26 cellular contexts compared by ENCODE assay signal in genomic region chr20:44662256-44662655, GRCh38. TPM values are rescaled to one million over a fixed set of nuclear protein-coding genes. Genes with fewer than 3 reads are reported as not detected.
DNase-seq lines count a peak whose midpoint lies in the region; TF ChIP-seq lines count a peak whose summit lies in the region.
"Had no signal": no experiment of that assay in that cellular context is flagged by ENCODE, and none has a peak within 500 bp of the region (broad histone marks: within the 10 kb centered on the region; RNA-seq: fewer than 3 reads in every experiment).

No MANE protein-coding gene starts in this region.

- no peaks in the 10 kb centered on the region for H3K9me2 ChIP-seq in Karpas-422 (replicated peaks; ENCODE audit: insufficient read depth, low read length)
- H3K9me2 ChIP-seq: SK-N-SH had no signal

- WGBS in trophoblast cell (ENCODE audit: extremely low coverage, insufficient coverage, insufficient read length), result no CpG with 5 or more reads among the region's 3 CpGs
- WGBS in endodermal cell (ENCODE audit: insufficient coverage in 1 of 2, insufficient read length in 1 of 2), 2 experiments, result 53 to 55% methylated on average over 3 of the region's 3 CpGs

- H3K23ac ChIP-seq in trophoblast cell (ENCODE audit: low read length), result peak overlapping the region; percentile 87

- no peak overlapping the region for H3K14ac ChIP-seq in trophoblast cell (ENCODE audit: low read length)

- H2BK5ac ChIP-seq in trophoblast cell (ENCODE audit: low read depth, low read length, poor library complexity), result no peak overlapping the region

- H3K18ac ChIP-seq in trophoblast cell (ENCODE audit: low read length), result no peak overlapping the region

- intact Hi-C loops in dendritic cell treated with granulocyte-macrophage colony-stimulating factor and Interleukin-4, amounts not matched to agents 40 ng/mL and 50 ng/mL, for 4 days (cut with micrococcal nuclease), result no loop called here

- H4K91ac ChIP-seq in trophoblast cell (ENCODE audit: low read depth, low read length), result no peak overlapping the region

- H4K8ac ChIP-seq in trophoblast cell (ENCODE audit: low read depth, low read length), result no peak overlapping the region

- H3K79me1 ChIP-seq in trophoblast cell (ENCODE audit: low read length), result no peaks in the 10 kb centered on the region

- peak overlapping the region; percentile 29 for H3K27ac Mint-ChIP-seq in dendritic cell treated with granulocyte-macrophage colony-stimulating factor and Interleukin-4, amounts not matched to agents 40 ng/mL and 50 ng/mL, for 4 days
- no peak overlapping the region for H3K27ac Mint-ChIP-seq in endodermal cell

- no peaks in the 10 kb centered on the region for H3K27me3 Mint-ChIP-seq in dendritic cell treated with granulocyte-macrophage colony-stimulating factor and Interleukin-4, amounts not matched to agents 40 ng/mL and 50 ng/mL, for 4 days
- H3K27me3 Mint-ChIP-seq in endodermal cell (ENCODE audit: insufficient read depth), result peaks cover 25% of the 10 kb centered on the region
- H3K27me3 Mint-ChIP-seq: CD4-positive, alpha-beta memory T cell had no signal

- peak in 1 of 2 experiments; percentile 53 for DNase-seq in HL-60 (ENCODE audit: low read depth in 1 of 2, low spot score in 1 of 2)
- peak; percentile 12 for DNase-seq in Karpas-422
- DNase-seq in trophoblast cell, result no peak
- no peak for DNase-seq in stimulated activated CD4-positive, alpha-beta T cell treated with anti-CD3 and anti-CD28 coated beads, Interleukin-4, amount 100 ng/mL, for 4 hours
- DNase-seq in endodermal cell, result no peak
- DNase-seq in activated T-cell treated with anti-CD3 and anti-CD28 coated beads, Interleukin-2, amount 50 U/mL, for 48 hours, result no peak
- DNase-seq: C1 segment of cervical spinal cord; CD4-positive, alpha-beta memory T cell; COR-L47; DMS53; GOT3; MM.1S; NCI-H1092 treated with DMSO at 0.1 percent for 48 hours; NCI-H1436; NCI-H187; NCI-H2081 treated with DMSO at 0.1 percent for 48 hours; NCI-H2171; NCI-H226; NCI-H510A; NCI-H69; SIG-M5; SK-N-SH; SW 1271 had no signal

- H3K27ac ChIP-seq in HL-60 (replicated peaks) (peak overlapping the region; percentile 82), Karpas-422 (ENCODE audit: low read length) (no peak overlapping the region), trophoblast cell (ENCODE audit: low read depth, low read length) (no peak overlapping the region), endodermal cell (ENCODE audit: low read depth, low read length) (no peak overlapping the region)

- no peak overlapping the region for H4K12ac ChIP-seq in trophoblast cell (ENCODE audit: low read depth, low read length)

- peaks cover 41% of the 10 kb centered on the region for H3K4me1 Mint-ChIP-seq in dendritic cell treated with granulocyte-macrophage colony-stimulating factor and Interleukin-4, amounts not matched to agents 40 ng/mL and 50 ng/mL, for 4 days (ENCODE audit: low read depth)
- no peaks in the 10 kb centered on the region for H3K4me1 Mint-ChIP-seq in endodermal cell

- H2AK5ac ChIP-seq in trophoblast cell (ENCODE audit: low read length), result no peak overlapping the region

- H3K4me3 ChIP-seq in HL-60 (replicated peaks; ENCODE audit: insufficient read depth, low read length) (no peak overlapping the region), Karpas-422 (ENCODE audit: low read length) (no peak overlapping the region), trophoblast cell (ENCODE audit: low read depth, low read length) (no peak overlapping the region), endodermal cell (ENCODE audit: low read length) (no peak overlapping the region)
- H3K4me3 ChIP-seq: GM12878 had no signal

- H2AFZ ChIP-seq in Karpas-422 (ENCODE audit: low read length) (no peak overlapping the region), trophoblast cell (ENCODE audit: insufficient read depth, low read length, poor library complexity) (no peak overlapping the region)

- H3K4ac ChIP-seq in trophoblast cell (ENCODE audit: low read depth, low read length), result no peak overlapping the region

- H3K79me2 ChIP-seq in Karpas-422 (ENCODE audit: low read length) (no peaks in the 10 kb centered on the region), trophoblast cell (ENCODE audit: control insufficient read depth, insufficient read depth, low read length, poor library complexity) (no peaks in the 10 kb centered on the region)

- H3K9me3 ChIP-seq in Karpas-422 (ENCODE audit: low read length) (no peaks in the 10 kb centered on the region), trophoblast cell (ENCODE audit: insufficient read depth, low read depth, low read length) (peaks cover 3% of the 10 kb centered on the region), endodermal cell (ENCODE audit: control insufficient read depth, low read length) (no peaks in the 10 kb centered on the region)
- H3K9me3 ChIP-seq: SK-N-SH had no signal

- H2BK12ac ChIP-seq in trophoblast cell (ENCODE audit: low read length), result no peak overlapping the region

- H3K9me3 Mint-ChIP-seq in dendritic cell treated with granulocyte-macrophage colony-stimulating factor and Interleukin-4, amounts not matched to agents 40 ng/mL and 50 ng/mL, for 4 days, result peaks cover 15% of the 10 kb centered on the region
- peaks cover 4% of the 10 kb centered on the region for H3K9me3 Mint-ChIP-seq in endodermal cell

- H3K36me3 Mint-ChIP-seq in dendritic cell treated with granulocyte-macrophage colony-stimulating factor and Interleukin-4, amounts not matched to agents 40 ng/mL and 50 ng/mL, for 4 days (ENCODE audit: low read depth), result no peaks in the 10 kb centered on the region
- H3K36me3 Mint-ChIP-seq in endodermal cell (ENCODE audit: low read depth), result no peaks in the 10 kb centered on the region

- H2BK120ac ChIP-seq in trophoblast cell (ENCODE audit: insufficient read depth, low read length, poor library complexity), result no peak overlapping the region

- no peaks in the 10 kb centered on the region for H4K20me1 ChIP-seq in Karpas-422 (ENCODE audit: insufficient read depth, low read depth, low read length)

- TF ChIP-seq CTCF in HL-60 (IDR thresholded peaks at IDR 0.05; ENCODE audit: insufficient read depth, low read length) (no peak), endodermal cell (conservative IDR thresholded peaks at IDR 0.05) (no peak)

- H3K27me3 ChIP-seq in HL-60 (ENCODE audit: insufficient read depth, poor library complexity, severe bottlenecking) (no peaks in the 10 kb centered on the region), Karpas-422 (ENCODE audit: low read length) (no peaks in the 10 kb centered on the region), trophoblast cell (ENCODE audit: insufficient read depth, low read length) (no peaks in the 10 kb centered on the region), endodermal cell (ENCODE audit: control insufficient read depth, insufficient read depth, low read length, poor library complexity, severe bottlenecking) (no peaks in the 10 kb centered on the region)

- H3K9ac ChIP-seq in Karpas-422 (ENCODE audit: low read length) (no peak overlapping the region), trophoblast cell (ENCODE audit: low read length) (no peak overlapping the region), endodermal cell (ENCODE audit: extremely low read depth, low read length, poor library complexity, severe bottlenecking) (no peak overlapping the region)
- H3K9ac ChIP-seq: SK-N-SH had no signal

- no peak overlapping the region for H3K4me2 ChIP-seq in Karpas-422 (ENCODE audit: low read depth, low read length, poor library complexity, severe bottlenecking)
- no peak overlapping the region for H3K4me2 ChIP-seq in trophoblast cell (ENCODE audit: low read length)
- H3K4me2 ChIP-seq: SK-N-SH had no signal

- H3K4me3 Mint-ChIP-seq in dendritic cell treated with granulocyte-macrophage colony-stimulating factor and Interleukin-4, amounts not matched to agents 40 ng/mL and 50 ng/mL, for 4 days, result no peak overlapping the region
- no peak overlapping the region for H3K4me3 Mint-ChIP-seq in endodermal cell
- H3K4me3 Mint-ChIP-seq: CD4-positive, alpha-beta memory T cell had no signal

- H3K36me3 ChIP-seq in Karpas-422 (ENCODE audit: insufficient read depth, low read length) (no peaks in the 10 kb centered on the region), trophoblast cell (ENCODE audit: control insufficient read depth in 1 of 2, insufficient read depth in 2 of 2, low read length in 2 of 2) (no peaks in the 10 kb centered on the region), endodermal cell (ENCODE audit: control insufficient read depth, insufficient read depth, low read length) (no peaks in the 10 kb centered on the region)

- H3K4me1 ChIP-seq in Karpas-422 (ENCODE audit: low read length) (no peaks in the 10 kb centered on the region), trophoblast cell (ENCODE audit: control insufficient read depth in 1 of 2, insufficient read depth in 2 of 2, low read length in 2 of 2) (no peaks in the 10 kb centered on the region), endodermal cell (ENCODE audit: control insufficient read depth, insufficient read depth, low read length) (no peaks in the 10 kb centered on the region)

RNA-seq across cellular contexts. Expression of gene ADA, which starts 10.8 kb away (rescaled TPM):
- 0.11 TPM in 1 of 2 replicates, not detected in the other for total RNA-seq in Karpas-422 (2014; rRNA removed; shearing (Covaris generic); ENCODE audit: low replicate concordance)
- polyA plus RNA-seq in trophoblast cell (2013), result 94.2 and 104 TPM in 2 replicates
- 10 to 100 TPM; 12.8 to 15.9 TPM for total RNA-seq in endodermal cell
- 23.0 TPM for polyA plus RNA-seq in endodermal cell (2013, experiment 1 of 2)
- polyA plus RNA-seq in endodermal cell (2013, experiment 2 of 2), result 25.8 TPM

RNA-seq across cellular contexts. Expression of gene CCN5, which starts 52.9 kb away (rescaled TPM):
- total RNA-seq in Karpas-422 (2014; rRNA removed; shearing (Covaris generic); ENCODE audit: low replicate concordance), result not detected in 2 replicates
- polyA plus RNA-seq in trophoblast cell (2013), result not detected in 2 replicates
- total RNA-seq in endodermal cell, result not detected
- polyA plus RNA-seq in endodermal cell (2013, experiment 1 of 2), result not detected
- not detected for polyA plus RNA-seq in endodermal cell (2013, experiment 2 of 2)
- total RNA-seq: A673; CD4-positive, alpha-beta memory T cell had no signal
- polyA plus RNA-seq: CD4-positive, alpha-beta memory T cell had no signal

Comparison
In these comparisons a context has a peak if more than half of its experiments do, and no peak if none do; other contexts are left out.
1. RNA of gene ADA, which starts 10.8 kb away (total RNA-seq): 12.8 to 15.9 TPM in endodermal cell; 0.11 TPM in Karpas-422; every median in the first group is over 10 times any median in the second.